ENCODE assay signal across 23 cellular contexts in genomic region chr4:14711259-14711658, GRCh38.
"Had no signal": no experiment of that assay in that cellular context is flagged by ENCODE, and none has a peak within 500 bp of the region (broad histone marks: within the 10 kb centered on the region; RNA-seq: fewer than 3 reads in every experiment).

No MANE protein-coding gene starts in this region.

- H3K9me3 ChIP-seq: colonic mucosa, esophagus muscularis mucosa, gastroesophageal sphincter, heart left ventricle, lower lobe of right lung, mucosa of descending colon had no signal

- H3K27ac ChIP-seq: colonic mucosa, dorsolateral prefrontal cortex, esophagus muscularis mucosa, foreskin keratinocyte, gastroesophageal sphincter, heart left ventricle, hepatocyte, lower lobe of right lung had no signal

- H3K36me3 Mint-ChIP-seq: immature natural killer cell, mesothelial cell of epicardium, naive B cell had no signal

- H3K9me3 Mint-ChIP-seq: immature natural killer cell, mesothelial cell of epicardium, naive B cell had no signal

- H3K4me1 Mint-ChIP-seq: immature natural killer cell, mesothelial cell of epicardium, naive B cell had no signal

- H3K27ac Mint-ChIP-seq: mesothelial cell of epicardium, naive B cell had no signal

- H3K4me1 ChIP-seq: colonic mucosa, esophagus muscularis mucosa, foreskin keratinocyte, heart left ventricle, lower lobe of right lung had no signal

- H3K27me3 ChIP-seq: colonic mucosa, esophagus muscularis mucosa, foreskin keratinocyte, gastroesophageal sphincter, heart left ventricle, hepatocyte had no signal

- ATAC-seq: foreskin keratinocyte, gastroesophageal sphincter, heart left ventricle, left colon, left lobe of liver, left ventricle myocardium superior, lower lobe of right lung, mucosa of descending colon had no signal

- H3K36me3 ChIP-seq: colonic mucosa, esophagus muscularis mucosa, gastroesophageal sphincter, heart left ventricle, lower lobe of right lung had no signal

- H3K4me3 Mint-ChIP-seq: immature natural killer cell, mesothelial cell of epicardium, naive B cell had no signal

- DNase-seq: colonic mucosa; dermis blood vessel endothelial cell; dorsolateral prefrontal cortex; effector CD4-positive, alpha-beta T cell; effector memory CD4-positive, alpha-beta T cell; foreskin keratinocyte; heart left ventricle; hypothalamus; immature natural killer cell; islet precursor cell; kidney; kidney glomerular epithelial cell; left colon; left ventricle myocardium superior; lower lobe of right lung; mesenchymal stem cell; mucosa of descending colon; naive B cell had no signal

- H3K4me3 ChIP-seq: colonic mucosa, dorsolateral prefrontal cortex, esophagus muscularis mucosa, gastroesophageal sphincter, heart left ventricle, hepatocyte, lower lobe of right lung, mucosa of descending colon had no signal
